Comparison of ENCODE assay signal across 12 cellular contexts in the genomic region with DNA sequence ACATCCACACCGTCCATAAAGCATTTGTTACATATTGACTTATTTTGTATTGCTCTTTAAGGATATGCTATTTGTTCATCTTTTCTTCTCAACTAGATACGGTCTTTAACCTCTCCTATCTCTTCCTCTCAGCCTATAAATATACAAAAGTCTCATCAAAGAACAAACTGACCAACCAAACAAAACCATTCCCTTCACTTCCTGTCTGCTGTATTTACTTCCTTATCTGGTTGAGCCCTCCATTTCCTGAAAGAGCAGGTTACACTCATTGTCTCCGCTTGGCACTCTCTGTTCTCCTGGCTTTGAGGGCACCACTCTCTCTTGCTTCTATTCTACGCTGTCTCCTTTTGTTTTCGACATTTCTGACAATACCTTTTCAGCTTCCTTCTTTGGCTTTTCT.
"Had no signal": no experiment of that assay in that cellular context is flagged by ENCODE, and none has a peak within 500 bp of the region (broad histone marks: within the 10 kb centered on the region; RNA-seq: fewer than 3 reads in every experiment).

No MANE protein-coding gene starts in this region.

- FAIRE-seq: endometrium, pancreas had no signal

- DNase-seq: activated CD4-positive, alpha-beta T cell treated with anti-CD3 and anti-CD28 coated beads for 36 hours; activated CD4-positive, alpha-beta T cell treated with anti-CD3 and anti-CD28 coated beads, Interleukin-2, amount 50 U/mL, for 48 hours; activated gamma-delta T cell; colonic mucosa; immature natural killer cell; mesendoderm; naive thymus-derived CD8-positive, alpha-beta T cell; pancreas; stimulated activated CD4-positive, alpha-beta T cell treated with anti-CD3 and anti-CD28 coated beads, Interleukin-4, amount 100 ng/mL, for 24 hours had no signal

- H3K27me3 ChIP-seq: ascending aorta, colonic mucosa, esophagus muscularis mucosa, pancreas had no signal

- H3K4me3 ChIP-seq: ascending aorta, colonic mucosa, esophagus muscularis mucosa, pancreas had no signal

- H3K36me3 ChIP-seq: ascending aorta, colonic mucosa, esophagus muscularis mucosa, pancreas had no signal

- H3K9me3 ChIP-seq: ascending aorta, colonic mucosa, esophagus muscularis mucosa, pancreas had no signal

- H3K27ac ChIP-seq: ascending aorta, colonic mucosa, esophagus muscularis mucosa, pancreas had no signal

- H3K4me1 ChIP-seq: ascending aorta, colonic mucosa, esophagus muscularis mucosa, pancreas had no signal
